In genomic region chr14:22898302-22898894, GRCh38 we compare ENCODE assay signal across 12 cellular contexts. TPM values are rescaled to one million over a fixed set of nuclear protein-coding genes. Genes with fewer than 3 reads are reported as not detected.
DNase-seq lines count a peak whose midpoint lies in the region; ATAC-seq and TF ChIP-seq lines count a peak whose summit lies in the region.
"Had no signal": no experiment of that assay in that cellular context is flagged by ENCODE, and none has a peak within 500 bp of the region (broad histone marks: within the 10 kb centered on the region; RNA-seq: fewer than 3 reads in every experiment).

No MANE protein-coding gene starts in this region.

- no peaks in the 10 kb centered on the region for H3K27me3 Mint-ChIP-seq in activated CD4-positive, alpha-beta memory T cell treated with anti-CD3 and anti-CD28 coated beads for 36 hours
- no peaks in the 10 kb centered on the region for H3K27me3 Mint-ChIP-seq in activated CD4-positive, alpha-beta memory T cell treated with anti-CD3 and anti-CD28 coated beads, Interleukin-2, amount 10 ng/mL, durations not matched to agents 7 days and 5 days
- no peaks in the 10 kb centered on the region for H3K27me3 Mint-ChIP-seq in T-helper 17 cell

- H3K9ac ChIP-seq in skeletal muscle satellite cell (ENCODE audit: low read depth, low read length): peak overlapping the region; percentile 23

- peak overlapping the region; percentile 38 for H3K4me2 ChIP-seq in skeletal muscle satellite cell (ENCODE audit: low read length)

- H3K4me1 Mint-ChIP-seq in activated CD4-positive, alpha-beta memory T cell treated with anti-CD3 and anti-CD28 coated beads for 36 hours (ENCODE audit: low read depth): peaks cover 11% of the 10 kb centered on the region
- peaks cover 19% of the 10 kb centered on the region for H3K4me1 Mint-ChIP-seq in activated CD4-positive, alpha-beta memory T cell treated with anti-CD3 and anti-CD28 coated beads, Interleukin-2, amount 10 ng/mL, durations not matched to agents 7 days and 5 days
- H3K4me1 Mint-ChIP-seq in T-helper 17 cell: peaks cover 14% of the 10 kb centered on the region

- no peak for TF ChIP-seq CTCF in fibroblast of mammary gland (conservative IDR thresholded peaks at IDR 0.05; ENCODE audit: control insufficient read depth, insufficient read depth, low read depth, low read length)

- H3K4me3 Mint-ChIP-seq in activated CD4-positive, alpha-beta memory T cell treated with anti-CD3 and anti-CD28 coated beads for 36 hours: no peak overlapping the region
- no peak overlapping the region for H3K4me3 Mint-ChIP-seq in activated CD4-positive, alpha-beta memory T cell treated with anti-CD3 and anti-CD28 coated beads, Interleukin-2, amount 10 ng/mL, durations not matched to agents 7 days and 5 days
- no peak overlapping the region for H3K4me3 Mint-ChIP-seq in T-helper 17 cell
- H3K4me3 Mint-ChIP-seq: T-helper 1 cell treated with Interleukin-12 subunit alpha and Interleukin-12 subunit beta and Interleukin-4 antibody, amounts not matched to agents 30 μg/mL and 1 μg/mL, for 36 hours had no signal

- H3K4me3 ChIP-seq in fibroblast of mammary gland (ENCODE audit: control insufficient read depth, low read depth, low read length): no peak overlapping the region
- H3K4me3 ChIP-seq in skeletal muscle satellite cell (ENCODE audit: low read length): no peak overlapping the region
- H3K4me3 ChIP-seq: GM12878 had no signal

- no peaks in the 10 kb centered on the region for H3K27me3 ChIP-seq in skeletal muscle satellite cell (ENCODE audit: control insufficient read depth, insufficient read depth, low read length)

- peaks cover 12% of the 10 kb centered on the region for H3K36me3 Mint-ChIP-seq in activated CD4-positive, alpha-beta memory T cell treated with anti-CD3 and anti-CD28 coated beads for 36 hours
- peaks cover 34% of the 10 kb centered on the region for H3K36me3 Mint-ChIP-seq in activated CD4-positive, alpha-beta memory T cell treated with anti-CD3 and anti-CD28 coated beads, Interleukin-2, amount 10 ng/mL, durations not matched to agents 7 days and 5 days (ENCODE audit: low read depth)
- H3K36me3 Mint-ChIP-seq in T-helper 17 cell (ENCODE audit: low read depth): peaks cover 11% of the 10 kb centered on the region

- H3K9me3 ChIP-seq in T-helper 17 cell (ENCODE audit: control insufficient read depth, low read length, poor library complexity, severe bottlenecking) (no peaks in the 10 kb centered on the region), skeletal muscle satellite cell (replicated peaks; ENCODE audit: low read length) (no peaks in the 10 kb centered on the region)

- peaks cover 19% of the 10 kb centered on the region for H3K4me1 ChIP-seq in skeletal muscle satellite cell (ENCODE audit: control insufficient read depth, insufficient read depth, low read length)

- POLR2A ChIA-PET in activated CD4-positive, alpha-beta memory T cell treated with anti-CD3 and anti-CD28 coated beads for 36 hours (lab: Charles Lee): no interaction called here
- POLR2A ChIA-PET in activated CD4-positive, alpha-beta memory T cell treated with anti-CD3 and anti-CD28 coated beads, Interleukin-2, amount 10 ng/mL, durations not matched to agents 7 days and 5 days (lab: Charles Lee): interaction anchor here (1.4 kb wide), 1 partner anchor 14 kb away, joined by 4 read pairs; no protein-coding TSS in a partner anchor

- intact Hi-C loops in activated CD4-positive, alpha-beta memory T cell treated with anti-CD3 and anti-CD28 coated beads for 36 hours (cut with micrococcal nuclease): no loop called here

- peak; percentile 37 for DNase-seq in activated CD4-positive, alpha-beta memory T cell treated with anti-CD3 and anti-CD28 coated beads for 36 hours
- DNase-seq in activated CD4-positive, alpha-beta memory T cell treated with anti-CD3 and anti-CD28 coated beads, Interleukin-2, amount 10 ng/mL, durations not matched to agents 7 days and 5 days: no peak
- no peak for DNase-seq in T-helper 17 cell
- DNase-seq in fibroblast of mammary gland (ENCODE audit: low read depth): peak; percentile 87
- DNase-seq in COR-L47 (lab: John Stamatoyannopoulos, UW): no peak
- DNase-seq in SHP77 treated with DMSO at 0.1 percent for 48 hours (lab: John Stamatoyannopoulos, UW): no peak
- DNase-seq in NCI-H526 treated with DMSO at 0.1 percent for 48 hours (lab: John Stamatoyannopoulos, UW): no peak
- DNase-seq: activated naive CD4-positive, alpha-beta T cell treated with Interleukin-2 at 50 U/mL for 16 hours; occipital lobe had no signal

- CTCF ChIA-PET in activated CD4-positive, alpha-beta memory T cell treated with anti-CD3 and anti-CD28 coated beads for 36 hours (lab: Charles Lee): interaction anchor here (1.6 to 9.4 kb wide), 4 partner anchors 20 to 88 kb away, joined by 4 to 108 read pairs (median 16); partner anchors contain the start of genes LRP10 and RBM23
- CTCF ChIA-PET in activated CD4-positive, alpha-beta memory T cell treated with anti-CD3 and anti-CD28 coated beads, Interleukin-2, amount 10 ng/mL, durations not matched to agents 7 days and 5 days (lab: Charles Lee): interaction anchor here (1.0 to 8.6 kb wide), 5 partner anchors 10 to 88 kb away, joined by 3 to 69 read pairs (median 4); partner anchors contain the start of gene LRP10

- H3K9me3 Mint-ChIP-seq in activated CD4-positive, alpha-beta memory T cell treated with anti-CD3 and anti-CD28 coated beads for 36 hours: no peaks in the 10 kb centered on the region
- H3K9me3 Mint-ChIP-seq in activated CD4-positive, alpha-beta memory T cell treated with anti-CD3 and anti-CD28 coated beads, Interleukin-2, amount 10 ng/mL, durations not matched to agents 7 days and 5 days: no peaks in the 10 kb centered on the region
- H3K9me3 Mint-ChIP-seq: T-helper 1 cell treated with Interleukin-12 subunit alpha and Interleukin-12 subunit beta and Interleukin-4 antibody, amounts not matched to agents 30 μg/mL and 1 μg/mL, for 36 hours had no signal

- ATAC-seq in T-helper 17 cell: no peak
- ATAC-seq: GM12878 had no signal

- peaks cover 26% of the 10 kb centered on the region for H3K36me3 ChIP-seq in skeletal muscle satellite cell (ENCODE audit: insufficient read depth, low read length)

- H3K27ac Mint-ChIP-seq in activated CD4-positive, alpha-beta memory T cell treated with anti-CD3 and anti-CD28 coated beads for 36 hours: peak overlapping the region; percentile 34
- H3K27ac Mint-ChIP-seq in activated CD4-positive, alpha-beta memory T cell treated with anti-CD3 and anti-CD28 coated beads, Interleukin-2, amount 10 ng/mL, durations not matched to agents 7 days and 5 days: no peak overlapping the region
- H3K27ac Mint-ChIP-seq in T-helper 17 cell: peak overlapping the region; percentile 39
- H3K27ac Mint-ChIP-seq: T-helper 1 cell treated with Interleukin-12 subunit alpha and Interleukin-12 subunit beta and Interleukin-4 antibody, amounts not matched to agents 30 μg/mL and 1 μg/mL, for 36 hours had no signal

RNA-seq across cellular contexts. Expression of gene REM2, which starts 15.4 kb away (rescaled TPM):
- total RNA-seq in activated CD4-positive, alpha-beta memory T cell treated with anti-CD3 and anti-CD28 coated beads for 36 hours: under 1 TPM; 0.36 to 0.77 TPM
- total RNA-seq in activated CD4-positive, alpha-beta memory T cell treated with anti-CD3 and anti-CD28 coated beads, Interleukin-2, amount 10 ng/mL, durations not matched to agents 7 days and 5 days: 1 to 10 TPM in 1 of 2 experiments, under 1 TPM in 1; 0.98 to 1.2 TPM
- 1 to 10 TPM; 7.2 to 8.7 TPM for total RNA-seq in T-helper 17 cell
- 0.22 and 0.25 TPM in 2 replicates for total RNA-seq in skeletal muscle satellite cell (2012; rRNA removed)

RNA-seq across cellular contexts. Expression of gene RBM23, which starts 20.6 kb away (rescaled TPM):
- 10 to 100 TPM; 55.0 to 56.0 TPM for total RNA-seq in activated CD4-positive, alpha-beta memory T cell treated with anti-CD3 and anti-CD28 coated beads for 36 hours
- total RNA-seq in activated CD4-positive, alpha-beta memory T cell treated with anti-CD3 and anti-CD28 coated beads, Interleukin-2, amount 10 ng/mL, durations not matched to agents 7 days and 5 days: 10 to 100 TPM; 71.8 to 73.5 TPM
- total RNA-seq in T-helper 17 cell: 10 to 100 TPM; 77.3 to 88.9 TPM
- total RNA-seq in skeletal muscle satellite cell (2012; rRNA removed): 29.9 and 48.3 TPM in 2 replicates

RNA-seq across cellular contexts. Expression of gene LRP10, which starts 26.9 kb away (rescaled TPM):
- total RNA-seq in activated CD4-positive, alpha-beta memory T cell treated with anti-CD3 and anti-CD28 coated beads for 36 hours: 10 to 100 TPM; 62.4 to 64.3 TPM
- total RNA-seq in activated CD4-positive, alpha-beta memory T cell treated with anti-CD3 and anti-CD28 coated beads, Interleukin-2, amount 10 ng/mL, durations not matched to agents 7 days and 5 days: 10 to 100 TPM; 88.5 to 98.6 TPM
- 10 to 100 TPM; 76.9 to 84.5 TPM for total RNA-seq in T-helper 17 cell
- 66.2 and 69.0 TPM in 2 replicates for total RNA-seq in skeletal muscle satellite cell (2012; rRNA removed)

RNA-seq across cellular contexts. Expression of gene PRMT5, which starts 30.8 kb away (rescaled TPM):
- total RNA-seq in activated CD4-positive, alpha-beta memory T cell treated with anti-CD3 and anti-CD28 coated beads for 36 hours: 100 to 1,000 TPM in 1 of 2 experiments, 10 to 100 TPM in 1; 85.6 to 100 TPM
- total RNA-seq in activated CD4-positive, alpha-beta memory T cell treated with anti-CD3 and anti-CD28 coated beads, Interleukin-2, amount 10 ng/mL, durations not matched to agents 7 days and 5 days: 10 to 100 TPM; 46.3 to 49.8 TPM
- 10 to 100 TPM; 22.8 to 33.9 TPM for total RNA-seq in T-helper 17 cell
- total RNA-seq in skeletal muscle satellite cell (2012; rRNA removed): 89.0 and 97.6 TPM in 2 replicates

RNA-seq across cellular contexts. Expression of gene HAUS4, which starts 58.5 kb away (rescaled TPM):
- 10 to 100 TPM; 84.4 to 86.6 TPM for total RNA-seq in activated CD4-positive, alpha-beta memory T cell treated with anti-CD3 and anti-CD28 coated beads for 36 hours
- 10 to 100 TPM; 60.2 to 66.5 TPM for total RNA-seq in activated CD4-positive, alpha-beta memory T cell treated with anti-CD3 and anti-CD28 coated beads, Interleukin-2, amount 10 ng/mL, durations not matched to agents 7 days and 5 days
- 10 to 100 TPM; 19.5 to 25.9 TPM for total RNA-seq in T-helper 17 cell
- 23.8 and 29.7 TPM in 2 replicates for total RNA-seq in skeletal muscle satellite cell (2012; rRNA removed)

Comparison
In these comparisons a context has a peak if more than half of its experiments do, and no peak if none do; other contexts are left out.
1. DNase-seq: peak in activated CD4-positive, alpha-beta memory T cell treated with anti-CD3 and anti-CD28 coated beads for 36 hours (single experiment) and fibroblast of mammary gland (single experiment); none in activated CD4-positive, alpha-beta memory T cell treated with anti-CD3 and anti-CD28 coated beads, Interleukin-2, amount 10 ng/mL, durations not matched to agents 7 days and 5 days (single experiment), T-helper 17 cell (0 of 3), COR-L47 (single experiment), SHP77 treated with DMSO at 0.1 percent for 48 hours (single experiment) and NCI-H526 treated with DMSO at 0.1 percent for 48 hours (single experiment).